22 cellular contexts compared by ENCODE assay signal in genomic region chr3:52213901-52214300, GRCh38. TPM values are rescaled to one million over a fixed set of nuclear protein-coding genes. Genes with fewer than 3 reads are reported as not detected.
A peak's percentile ranks its signal among the peaks of the same experiment; 100 is the strongest.
DNase-seq lines count a peak whose midpoint lies in the region; ATAC-seq and TF ChIP-seq lines count a peak whose summit lies in the region.
"Had no signal": no experiment of that assay in that cellular context is flagged by ENCODE, and none has a peak within 500 bp of the region (broad histone marks: within the 10 kb centered on the region; RNA-seq: fewer than 3 reads in every experiment).

No MANE protein-coding gene starts in this region.

- no peak overlapping the region for H3K4me2 ChIP-seq in hepatocyte
- H3K4me2 ChIP-seq: KMS-11 had no signal

- POLR2A ChIA-PET in CD4-positive, alpha-beta T cell (lab: Charles Lee): no interaction called here

- intact Hi-C loops in CD4-positive, alpha-beta T cell (cut with DNase I, micrococcal nuclease): no loop called here

- H3K27ac ChIP-seq in CD4-positive, alpha-beta T cell (ENCODE audit: low read depth, low read length): no peak overlapping the region
- no peak overlapping the region for H3K27ac ChIP-seq in hepatocyte
- H3K27ac ChIP-seq: KMS-11 had no signal

- no peak for TF ChIP-seq CTCF in CD4-positive, alpha-beta T cell (IDR thresholded peaks at IDR 0.05)
- no peak for TF ChIP-seq CTCF in hepatocyte (IDR thresholded peaks at IDR 0.05; ENCODE audit: poor library complexity)

- H3K36me3 Mint-ChIP-seq in CD4-positive, alpha-beta T cell (ENCODE audit: low read depth): peaks cover 78% of the 10 kb centered on the region
- peaks cover 61% of the 10 kb centered on the region for H3K36me3 Mint-ChIP-seq in effector memory CD8-positive, alpha-beta T cell (ENCODE audit: insufficient read depth)
- H3K36me3 Mint-ChIP-seq in memory B cell: peaks cover 36% of the 10 kb centered on the region

- H3K79me2 ChIP-seq in hepatocyte: no peaks in the 10 kb centered on the region

- peak overlapping the region; percentile 4 for H3K27ac Mint-ChIP-seq in CD4-positive, alpha-beta T cell
- peak overlapping the region; percentile 16 to 36 for H3K27ac Mint-ChIP-seq in effector memory CD8-positive, alpha-beta T cell
- H3K27ac Mint-ChIP-seq in memory B cell: peak overlapping the region; percentile 48

- H3K27me3 Mint-ChIP-seq in CD4-positive, alpha-beta T cell: no peaks in the 10 kb centered on the region
- no peaks in the 10 kb centered on the region for H3K27me3 Mint-ChIP-seq in effector memory CD8-positive, alpha-beta T cell
- H3K27me3 Mint-ChIP-seq in memory B cell: no peaks in the 10 kb centered on the region
- H3K27me3 Mint-ChIP-seq: CD8-positive, alpha-beta memory T cell had no signal

- no peaks in the 10 kb centered on the region for H3K9me2 ChIP-seq in hepatocyte (replicated peaks; ENCODE audit: insufficient read depth)

- H2AFZ ChIP-seq in hepatocyte: no peak overlapping the region

- H4K20me1 ChIP-seq in hepatocyte (ENCODE audit: insufficient read depth, poor library complexity, severe bottlenecking): no peaks in the 10 kb centered on the region

- no peak overlapping the region for H3K4me3 Mint-ChIP-seq in CD4-positive, alpha-beta T cell
- H3K4me3 Mint-ChIP-seq in effector memory CD8-positive, alpha-beta T cell: no peak overlapping the region
- H3K4me3 Mint-ChIP-seq in memory B cell: no peak overlapping the region
- H3K4me3 Mint-ChIP-seq: CD8-positive, alpha-beta memory T cell had no signal

- CTCF ChIA-PET in CD4-positive, alpha-beta T cell (lab: Charles Lee): no interaction called here

- H3K9me3 ChIP-seq in CD4-positive, alpha-beta T cell (ENCODE audit: control insufficient read depth, low read length): no peaks in the 10 kb centered on the region
- H3K9me3 ChIP-seq in hepatocyte (ENCODE audit: low read depth): no peaks in the 10 kb centered on the region

- no peaks in the 10 kb centered on the region for H3K27me3 ChIP-seq in CD4-positive, alpha-beta T cell (ENCODE audit: control insufficient read depth, insufficient read depth, low read length)
- H3K27me3 ChIP-seq in hepatocyte: no peaks in the 10 kb centered on the region

- peaks cover 27% of the 10 kb centered on the region for H3K4me1 ChIP-seq in hepatocyte (ENCODE audit: insufficient read depth)

- H3K4me3 ChIP-seq in hepatocyte: no peak overlapping the region

- peak; percentile 48 for DNase-seq in AG08396 (ENCODE audit: low spot score)
- no peak for DNase-seq in CD4-positive, alpha-beta T cell
- no peak for DNase-seq in effector memory CD8-positive, alpha-beta T cell
- no peak for DNase-seq in memory B cell (ENCODE audit: low spot score in 2 of 2)
- DNase-seq in NOMO-1 treated with dmso at 0.1 percent for 144 hours (lab: John Stamatoyannopoulos, UW; ENCODE audit: unreplicated experiment): no peak
- DNase-seq in hepatocyte (ENCODE audit: low spot score): no peak
- DNase-seq: AML-193; C1 segment of cervical spinal cord; Calu3; CD8-positive, alpha-beta memory T cell; NCI-H1105; NCI-H146; NCI-H2029; NCI-H226; NCI-H510A treated with DMSO at 0.1 percent for 48 hours; NCI-H748 treated with DMSO at 0.1 percent for 48 hours; SIG-M5 had no signal

- no peak for ATAC-seq in CD4-positive, alpha-beta T cell (ENCODE audit: poor library complexity)
- no peak for ATAC-seq in effector memory CD8-positive, alpha-beta T cell (replicated peaks)
- ATAC-seq in memory B cell (ENCODE audit: low read depth) (no peak), GM19467 (IDR thresholded peaks at IDR 0.05; ENCODE audit: unreplicated experiment) (no peak)

- no peaks in the 10 kb centered on the region for H3K36me3 ChIP-seq in hepatocyte (replicated peaks; ENCODE audit: insufficient read depth, low read depth)

- H3K9me3 Mint-ChIP-seq in CD4-positive, alpha-beta T cell: no peaks in the 10 kb centered on the region
- H3K9me3 Mint-ChIP-seq in effector memory CD8-positive, alpha-beta T cell: no peaks in the 10 kb centered on the region
- no peaks in the 10 kb centered on the region for H3K9me3 Mint-ChIP-seq in memory B cell
- H3K9me3 Mint-ChIP-seq: CD8-positive, alpha-beta memory T cell had no signal

- peaks cover 32% of the 10 kb centered on the region for H3K4me1 Mint-ChIP-seq in CD4-positive, alpha-beta T cell (ENCODE audit: low read depth)
- peaks cover 31 to 34% of the 10 kb centered on the region in 2 donors for H3K4me1 Mint-ChIP-seq in effector memory CD8-positive, alpha-beta T cell (ENCODE audit: low read depth in 2 of 2)
- H3K4me1 Mint-ChIP-seq in memory B cell: peaks cover 19% of the 10 kb centered on the region

RNA-seq across cellular contexts. Expression of gene TLR9, which starts 11.5 kb away (rescaled TPM):
- under 1 TPM; 0.08 to 0.17 TPM for total RNA-seq in CD4-positive, alpha-beta T cell
- not detected in 2 replicates for total RNA-seq in hepatocyte
- not detected in 2 replicates for polyA plus RNA-seq in hepatocyte
- total RNA-seq: A673, Daoy, H4 had no signal

RNA-seq across cellular contexts. Expression of gene ALAS1, which starts 15.9 kb away (rescaled TPM):
- 1 to 10 TPM; 6.0 to 7.0 TPM for total RNA-seq in CD4-positive, alpha-beta T cell
- total RNA-seq in hepatocyte: 81.8 and 85.3 TPM in 2 replicates
- polyA plus RNA-seq in hepatocyte: 90.1 and 91.2 TPM in 2 replicates

RNA-seq across cellular contexts. Expression of gene TWF2, which starts 25.1 kb away (rescaled TPM):
- total RNA-seq in CD4-positive, alpha-beta T cell: 10 to 100 TPM; 17.4 to 21.7 TPM
- 52.5 and 59.1 TPM in 2 replicates for total RNA-seq in hepatocyte
- 45.7 and 47.4 TPM in 2 replicates for polyA plus RNA-seq in hepatocyte

RNA-seq across cellular contexts. Expression of gene PPM1M, which starts 31.7 kb away (rescaled TPM):
- total RNA-seq in CD4-positive, alpha-beta T cell: 10 to 100 TPM; 36.7 to 40.2 TPM
- 6.2 and 8.0 TPM in 2 replicates for total RNA-seq in hepatocyte
- 8.4 and 10.7 TPM in 2 replicates for polyA plus RNA-seq in hepatocyte

RNA-seq across cellular contexts. Expression of gene POC1A, which starts 59.7 kb away (rescaled TPM):
- total RNA-seq in CD4-positive, alpha-beta T cell: under 1 TPM; 0.22 to 0.39 TPM
- 2.6 TPM in 2 replicates for total RNA-seq in hepatocyte
- 3.7 and 5.7 TPM in 2 replicates for polyA plus RNA-seq in hepatocyte

Comparison
In these comparisons a context has a peak if more than half of its experiments do, and no peak if none do; other contexts are left out.
1. RNA of gene ALAS1, which starts 15.9 kb away (total RNA-seq): 81.8 to 85.3 TPM in hepatocyte; 6.0 to 7.0 TPM in CD4-positive, alpha-beta T cell; every median in the first group is over 10 times any median in the second.
2. Peak in every context shown above with its lines, with median percentiles within 50 percentile points of each other: H3K27ac Mint-ChIP-seq.